In the genomic region with DNA sequence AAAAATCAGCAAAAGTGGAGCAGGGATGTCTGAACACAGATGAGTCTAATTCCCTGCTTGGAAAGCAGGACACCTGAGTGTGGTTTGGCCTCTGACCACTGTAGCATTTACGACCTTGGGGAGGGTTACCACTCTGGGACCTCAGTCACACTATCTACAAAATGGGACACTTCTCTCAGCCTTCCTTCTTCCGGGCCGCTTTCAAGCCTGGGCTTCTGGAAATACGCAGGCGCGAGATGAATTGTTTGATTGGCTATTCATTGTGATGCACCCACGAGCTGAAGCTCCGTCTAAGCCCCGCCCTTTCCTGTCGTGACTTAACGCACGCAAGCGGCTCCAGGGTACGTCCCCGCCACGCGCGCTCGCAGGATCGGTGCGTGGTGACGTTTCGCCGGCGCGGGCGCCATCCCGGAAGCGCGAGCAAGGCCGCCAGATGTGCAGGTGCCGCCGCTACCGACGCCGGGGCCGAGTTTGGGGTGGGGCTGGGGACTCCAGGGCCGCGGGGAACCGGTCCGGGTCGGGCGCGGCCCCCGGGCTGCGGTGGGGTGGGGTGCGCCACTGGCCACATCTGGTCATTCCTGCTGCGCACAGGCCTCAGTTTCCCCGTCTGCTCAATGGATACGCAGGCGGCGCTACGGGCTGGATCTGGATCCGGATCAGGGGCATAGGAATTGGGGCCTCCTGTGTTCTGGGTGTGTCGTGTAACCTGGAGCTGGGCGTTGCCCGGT, we compare ENCODE assay signal across 8 cellular contexts. TPM values are rescaled to one million over a fixed set of nuclear protein-coding genes. Genes with fewer than 3 reads are reported as not detected.
A peak's percentile ranks its signal among the peaks of the same experiment; 100 is the strongest.
DNase-seq lines count a peak whose midpoint lies in the region; ATAC-seq and TF ChIP-seq lines count a peak whose summit lies in the region.

KXD1 (plus strand) TSS at position 397 of the 728 bp plus-strand sequence. CDS start 4,187 bp downstream, outside the sequence.

- H3K27me3 ChIP-seq in DOHH2 (ENCODE audit: control insufficient read depth, low read length) (no peaks in the 10 kb centered on the region), GM23338 (ENCODE audit: insufficient read depth) (no peaks in the 10 kb centered on the region)

- H3K79me2 ChIP-seq in DOHH2 (ENCODE audit: control insufficient read depth, low read length): peaks cover 27% of the 10 kb centered on the region
- peaks cover 33% of the 10 kb centered on the region for H3K79me2 ChIP-seq in GM23338 (replicated peaks; ENCODE audit: insufficient read depth)

- peaks cover 8% of the 10 kb centered on the region; the same call in 2 of the 3 replicates for H3K4me1 Mint-ChIP-seq in GM23338
- H3K4me1 Mint-ChIP-seq in activated T-helper 17 cell treated with anti-CD3 and anti-CD28 coated beads, Interleukin-2, amount 50 U/mL, for 72 hours: peaks cover 5% of the 10 kb centered on the region
- H3K4me1 Mint-ChIP-seq in naive thymus-derived CD8-positive, alpha-beta T cell: peaks cover 11 to 30% (median 21%) of the 10 kb centered on the region in 4 donors

- peak within 1 kb of the TSS; percentile 64 for H3K27ac Mint-ChIP-seq in GM23338
- H3K27ac Mint-ChIP-seq in activated T-helper 17 cell treated with anti-CD3 and anti-CD28 coated beads, Interleukin-2, amount 50 U/mL, for 72 hours: peak within 1 kb of the TSS; percentile 98
- peak within 1 kb of the TSS; percentile 89 to 99 (median 95) for H3K27ac Mint-ChIP-seq in naive thymus-derived CD8-positive, alpha-beta T cell

- CTCF ChIA-PET in RWPE1 (lab: Yijun Ruan, JAX): interaction anchor here (0.5 to 1.2 kb wide), 7 partner anchors 12 to 96 kb away, joined by 3 to 8 read pairs (median 3); no protein-coding TSS in a partner anchor

- H3K9me2 ChIP-seq in DOHH2 (replicated peaks; ENCODE audit: control insufficient read depth, low read length): no peaks in the 10 kb centered on the region
- H3K9me2 ChIP-seq in GM23338 (ENCODE audit: insufficient read depth): no peaks in the 10 kb centered on the region

- POLR2A ChIA-PET in RWPE1 (lab: Yijun Ruan, JAX; ENCODE audit: low non-redundant PET): interaction anchor here (0.5 to 1.1 kb wide), 4 partner anchors 8 to 139 kb away, joined by 3 to 6 read pairs (median 4); no protein-coding TSS in a partner anchor
- POLR2A ChIA-PET in naive thymus-derived CD8-positive, alpha-beta T cell (lab: Charles Lee): interaction anchor here (0.6 to 4.1 kb wide), 24 partner anchors 9 to 1115 kb away, joined by 3 to 52 read pairs (median 4); partner anchors contain the start of genes COPE, DDX49, ELL and FKBP8

- TF ChIP-seq CTCF in DOHH2 (IDR thresholded peaks at IDR 0.05; ENCODE audit: low read depth, low read length, poor library complexity, severe bottlenecking): no peak
- no peak for TF ChIP-seq CTCF in GM23338 (conservative IDR thresholded peaks at IDR 0.05; ENCODE audit: low read depth in 2 of 2)
- TF ChIP-seq CTCF in LNCaP clone FGC (IDR thresholded peaks at IDR 0.05; ENCODE audit: control insufficient read depth, extremely low read depth, insufficient read depth): no peak
- TF ChIP-seq CTCF in RWPE1 (conservative IDR thresholded peaks at IDR 0.05; ENCODE audit: low read depth): no peak
- no peak for TF ChIP-seq CTCF in fibroblast of mammary gland (conservative IDR thresholded peaks at IDR 0.05; ENCODE audit: control insufficient read depth, insufficient read depth, low read depth, low read length)

- H3K9me3 Mint-ChIP-seq in GM23338: no peaks in the 10 kb centered on the region
- H3K9me3 Mint-ChIP-seq in activated T-helper 17 cell treated with anti-CD3 and anti-CD28 coated beads, Interleukin-2, amount 50 U/mL, for 72 hours: no peaks in the 10 kb centered on the region
- H3K9me3 Mint-ChIP-seq in naive thymus-derived CD8-positive, alpha-beta T cell: no peaks in the 10 kb centered on the region

- peaks cover 14% of the 10 kb centered on the region for H3K36me3 ChIP-seq in DOHH2 (ENCODE audit: control insufficient read depth, low read length)
- no peaks in the 10 kb centered on the region for H3K36me3 ChIP-seq in GM23338 (ENCODE audit: insufficient read depth)

- no peaks in the 10 kb centered on the region for H4K20me1 ChIP-seq in DOHH2 (ENCODE audit: control insufficient read depth, insufficient read depth, low read depth, low read length)
- H4K20me1 ChIP-seq in GM23338 (replicated peaks; ENCODE audit: insufficient read depth): peaks cover 7% of the 10 kb centered on the region

- no peaks in the 10 kb centered on the region for H3F3A ChIP-seq in DOHH2 (ENCODE audit: control insufficient read depth, insufficient read depth)
- peaks cover 9% of the 10 kb centered on the region; the same call in 1 of the 2 replicates for H3F3A ChIP-seq in GM23338 (replicated peaks; ENCODE audit: low read depth)

- H3K27me3 Mint-ChIP-seq in GM23338 (ENCODE audit: insufficient read depth, low read depth, poor library complexity): peaks cover 13% of the 10 kb centered on the region
- H3K27me3 Mint-ChIP-seq in activated T-helper 17 cell treated with anti-CD3 and anti-CD28 coated beads, Interleukin-2, amount 50 U/mL, for 72 hours: no peaks in the 10 kb centered on the region
- H3K27me3 Mint-ChIP-seq in naive thymus-derived CD8-positive, alpha-beta T cell: no peaks in the 10 kb centered on the region

- DNase-seq in GM23338 (ENCODE audit: low spot score) (peak; percentile 96), LNCaP clone FGC (ENCODE audit: low read depth) (peak; percentile 99), RWPE1 (ENCODE audit: low spot score) (peak; percentile 96), fibroblast of mammary gland (ENCODE audit: low read depth) (peak; percentile 99)
- peak; percentile 90 to 99 (median 98) for DNase-seq in naive thymus-derived CD8-positive, alpha-beta T cell
- DNase-seq in stimulated activated naive CD4-positive, alpha-beta T cell (lab: John Stamatoyannopoulos, UW): peak; percentile 85 to 98 (median 97)

- H3K4me3 Mint-ChIP-seq in GM23338: peak within 1 kb of the TSS; percentile 91
- peak within 1 kb of the TSS; percentile 98 for H3K4me3 Mint-ChIP-seq in activated T-helper 17 cell treated with anti-CD3 and anti-CD28 coated beads, Interleukin-2, amount 50 U/mL, for 72 hours
- peak within 1 kb of the TSS; percentile 80 to 94 (median 90) for H3K4me3 Mint-ChIP-seq in naive thymus-derived CD8-positive, alpha-beta T cell

- H3K36me3 Mint-ChIP-seq in GM23338 (ENCODE audit: low read depth): peaks cover 9% of the 10 kb centered on the region; the same call in 1 of the 3 replicates
- H3K36me3 Mint-ChIP-seq in activated T-helper 17 cell treated with anti-CD3 and anti-CD28 coated beads, Interleukin-2, amount 50 U/mL, for 72 hours (ENCODE audit: low read depth): peaks cover 48% of the 10 kb centered on the region
- peaks cover 0 to 7% (median 0%) of the 10 kb centered on the region in 3 donors for H3K36me3 Mint-ChIP-seq in naive thymus-derived CD8-positive, alpha-beta T cell

- peak; percentile 88 for ATAC-seq in GM23338
- ATAC-seq in activated T-helper 17 cell treated with anti-CD3 and anti-CD28 coated beads, Interleukin-2, amount 50 U/mL, for 72 hours (replicated peaks): peak; percentile 98
- ATAC-seq in naive thymus-derived CD8-positive, alpha-beta T cell: peak; percentile 98 to 99

- H3K4me2 ChIP-seq in DOHH2 (ENCODE audit: low read length) (peak within 1 kb of the TSS; percentile 81), GM23338 (peak within 1 kb of the TSS; percentile 94)

- peaks cover 20% of the 10 kb centered on the region for H3K4me1 ChIP-seq in DOHH2 (ENCODE audit: control insufficient read depth, low read length)
- H3K4me1 ChIP-seq in GM23338 (ENCODE audit: insufficient read depth): 0 out of 2 replicates have a peak, but pooled peaks cover 8% of the 10 kb centered on the region

- H3K27ac ChIP-seq in DOHH2 (ENCODE audit: low read depth, low read length) (peak within 1 kb of the TSS; percentile 27), GM23338 (ENCODE audit: low read depth) (peak within 1 kb of the TSS; percentile 35), RWPE1 (peak within 1 kb of the TSS; percentile 83)

- H2AFZ ChIP-seq in GM23338: peak within 1 kb of the TSS; percentile 80

- peak within 1 kb of the TSS; percentile 79 for H3K4me3 ChIP-seq in DOHH2 (ENCODE audit: low read length)
- peak within 1 kb of the TSS; percentile 79 for H3K4me3 ChIP-seq in GM23338
- H3K4me3 ChIP-seq in LNCaP clone FGC (ENCODE audit: low read depth, low read length): peak within 1 kb of the TSS; percentile 87
- H3K4me3 ChIP-seq in fibroblast of mammary gland (ENCODE audit: control insufficient read depth, low read depth, low read length): peak within 1 kb of the TSS; percentile 82

- no peaks in the 10 kb centered on the region for H3K9me3 ChIP-seq in DOHH2 (ENCODE audit: control insufficient read depth, insufficient read depth, low read length)

TF ChIP-seq in GM23338, 12 proteins besides CTCF, POLR2A, EP300 and RAD21:
- TF ChIP-seq STAT1 (IDR thresholded peaks at IDR 0.05; ENCODE audit: unreplicated experiment) (no peak), POLR2AphosphoS5 (IDR thresholded peaks at IDR 0.05; ENCODE audit: low read depth) (peak; percentile 87), CREB1 (CRISPR knock-in tag; IDR thresholded peaks at IDR 0.05; ENCODE audit: low read depth) (peak; percentile 77), ZNF331 (CRISPR knock-in tag; IDR thresholded peaks at IDR 0.05; ENCODE audit: low read depth) (0 out of 2 replicates have a peak, but pooled peaks have one; percentile 29), NANOG (IDR thresholded peaks at IDR 0.05; ENCODE audit: borderline replicate concordance) (no peak)
TF ChIP-seq in GM23338: peak in this region for 3.

RNA-seq across cellular contexts. Expression of gene KXD1, which starts in this region (rescaled TPM):
- 162 and 164 TPM in 2 replicates for total RNA-seq in GM23338 (2014; rRNA removed; shearing (Covaris generic))
- polyA plus RNA-seq in GM23338 (2016; fragmentation: Nextera tagmentation; extraction: Ambion mirVana): 108 and 111 TPM in 2 replicates
- total RNA-seq in activated T-helper 17 cell treated with anti-CD3 and anti-CD28 coated beads, Interleukin-2, amount 50 U/mL, for 72 hours: 100 to 1,000 TPM; 116 to 118 TPM
- 10 to 100 TPM; 96.2 to 97.9 TPM for total RNA-seq in naive thymus-derived CD8-positive, alpha-beta T cell
- 10 to 100 TPM; 68.3 to 80.2 (median 79.4) TPM for polyA plus RNA-seq in naive thymus-derived CD8-positive, alpha-beta T cell

Comparison
In these comparisons a context has a peak if more than half of its experiments do, and no peak if none do; other contexts are left out.
1. Peak in every context shown above with its lines: DNase-seq, ATAC-seq, H3K4me3 ChIP-seq and H3K27ac ChIP-seq.
2. H3K27ac ChIP-seq: peak in every context shown above with its lines; median percentile 83 in RWPE1; 35 in GM23338; 27 in DOHH2.